21 cellular contexts compared by ENCODE assay signal in genomic region chr10:110022716-110023504, GRCh38. TPM values are rescaled to one million over a fixed set of nuclear protein-coding genes. Genes with fewer than 3 reads are reported as not detected.
DNase-seq lines count a peak whose midpoint lies in the region; ATAC-seq and FAIRE-seq lines count a peak whose summit lies in the region.
"Had no signal": no experiment of that assay in that cellular context is flagged by ENCODE, and none has a peak within 500 bp of the region (broad histone marks: within the 10 kb centered on the region; RNA-seq: fewer than 3 reads in every experiment).

No MANE protein-coding gene starts in this region.

- no peak for DNase-seq in GM18507 (ENCODE audit: extremely low spot score, insufficient read length, low read depth)
- DNase-seq in naive B cell, result no peak
- no peak for DNase-seq in NCI-H2196 treated with DMSO at 0.1 percent for 48 hours (lab: John Stamatoyannopoulos, UW; ENCODE audit: unreplicated experiment)
- DNase-seq in NCI-H510A (lab: John Stamatoyannopoulos, UW), result no peak
- DNase-seq in stimulated activated CD4-positive, alpha-beta T cell treated with anti-CD3 and anti-CD28 coated beads, Interleukin-2, amount 100 ng/mL, for 24 hours, result no peak
- DNase-seq in HCEC 1CT, result no peak
- DNase-seq: activated CD4-positive, alpha-beta memory T cell treated with anti-CD3 and anti-CD28 coated beads for 36 hours; activated effector memory CD4-positive, alpha-beta T cell treated with Interleukin-2 at 50 U/mL for 16 hours; BE2C; brain microvascular endothelial cell; effector CD8-positive, alpha-beta T cell; GM23248; hypothalamus; NCI-H1092 treated with DMSO at 0.1 percent for 48 hours; NCI-H2171; stimulated activated CD4-positive, alpha-beta T cell treated with anti-CD3 and anti-CD28 coated beads, Interleukin-4, amount 100 ng/mL, for 24 hours had no signal

- peaks cover 0 to 20% (median 0%) of the 10 kb centered on the region in 11 experiments; a peak in 3 of 22 replicates for H3K36me3 ChIP-seq in BLaER1 treated with 17β-estradiol and CSF1 and Interleukin-3, amounts not matched to agents 10 nM and 100 nM
- H3K36me3 ChIP-seq: BE2C, brain microvascular endothelial cell had no signal

- peak; percentile 18 for FAIRE-seq in GM18507 (lab: Jason Lieb, UNC)

- H4K20me1 ChIP-seq in BLaER1 treated with 17β-estradiol and CSF1 and Interleukin-3, amounts not matched to agents 10 nM and 100 nM, result peaks cover 0 to 37% (median 3%) of the 10 kb centered on the region in 11 experiments; a peak in 8 of 22 replicates

- no peaks in the 10 kb centered on the region for H3K27me3 Mint-ChIP-seq in activated T-helper 17 cell treated with anti-CD3 and anti-CD28 coated beads, Interleukin-2, amount 50 U/mL, for 72 hours
- no peaks in the 10 kb centered on the region for H3K27me3 Mint-ChIP-seq in naive B cell
- H3K27me3 Mint-ChIP-seq: activated CD4-positive, alpha-beta memory T cell treated with anti-CD3 and anti-CD28 coated beads for 36 hours had no signal

- peaks cover 13 to 59% (median 38%) of the 10 kb centered on the region in 10 experiments for H3K4me1 ChIP-seq in BLaER1 treated with 17β-estradiol and CSF1 and Interleukin-3, amounts not matched to agents 10 nM and 100 nM
- H3K4me1 ChIP-seq: BE2C had no signal

- H3K27ac Mint-ChIP-seq in activated T-helper 17 cell treated with anti-CD3 and anti-CD28 coated beads, Interleukin-2, amount 50 U/mL, for 72 hours, result peak overlapping the region; percentile 13
- H3K27ac Mint-ChIP-seq in naive B cell, result peak overlapping the region; percentile 1 to 86 (median 54)
- H3K27ac Mint-ChIP-seq: activated CD4-positive, alpha-beta memory T cell treated with anti-CD3 and anti-CD28 coated beads for 36 hours had no signal

- peak overlapping the region in 6 of 11 experiments; percentile 5 to 68 (median 34); a peak in 9 of 22 replicates for H3K4me2 ChIP-seq in BLaER1 treated with 17β-estradiol and CSF1 and Interleukin-3, amounts not matched to agents 10 nM and 100 nM

- H3K4me1 Mint-ChIP-seq in activated T-helper 17 cell treated with anti-CD3 and anti-CD28 coated beads, Interleukin-2, amount 50 U/mL, for 72 hours, result peaks cover 41% of the 10 kb centered on the region
- peaks cover 49 to 56% (median 50%) of the 10 kb centered on the region in 3 donors for H3K4me1 Mint-ChIP-seq in naive B cell

- no peaks in the 10 kb centered on the region for H3K9me3 Mint-ChIP-seq in activated T-helper 17 cell treated with anti-CD3 and anti-CD28 coated beads, Interleukin-2, amount 50 U/mL, for 72 hours
- no peaks in the 10 kb centered on the region for H3K9me3 Mint-ChIP-seq in naive B cell
- H3K9me3 Mint-ChIP-seq: activated CD4-positive, alpha-beta memory T cell treated with anti-CD3 and anti-CD28 coated beads for 36 hours; nephron had no signal

- peak overlapping the region in 2 of 11 experiments; percentile 3 to 19; a peak in 2 of 22 replicates for H3K27ac ChIP-seq in BLaER1 treated with 17β-estradiol and CSF1 and Interleukin-3, amounts not matched to agents 10 nM and 100 nM
- H3K27ac ChIP-seq: brain microvascular endothelial cell, GM23248, SJSA1 had no signal

- H3K36me3 Mint-ChIP-seq in activated T-helper 17 cell treated with anti-CD3 and anti-CD28 coated beads, Interleukin-2, amount 50 U/mL, for 72 hours (ENCODE audit: low read depth), result no peaks in the 10 kb centered on the region
- H3K36me3 Mint-ChIP-seq in naive B cell, result no peaks in the 10 kb centered on the region
- H3K36me3 Mint-ChIP-seq: activated CD4-positive, alpha-beta memory T cell treated with anti-CD3 and anti-CD28 coated beads for 36 hours had no signal

- H3K4me3 Mint-ChIP-seq in activated T-helper 17 cell treated with anti-CD3 and anti-CD28 coated beads, Interleukin-2, amount 50 U/mL, for 72 hours, result peak overlapping the region; percentile 43
- peak overlapping the region in 4 of 8 donors; percentile 26 to 70 (median 48) for H3K4me3 Mint-ChIP-seq in naive B cell
- H3K4me3 Mint-ChIP-seq: activated CD4-positive, alpha-beta memory T cell treated with anti-CD3 and anti-CD28 coated beads for 36 hours; nephron had no signal

- peaks cover 0 to 12% (median 0%) of the 10 kb centered on the region in 11 experiments; a peak in 4 of 22 replicates for H3K9me3 ChIP-seq in BLaER1 treated with 17β-estradiol and CSF1 and Interleukin-3, amounts not matched to agents 10 nM and 100 nM (replicated peaks in 1 of 11)
- H3K9me3 ChIP-seq: BE2C, SJSA1 had no signal

- no peak overlapping the region for H3K4me3 ChIP-seq in BLaER1 treated with 17β-estradiol and CSF1 and Interleukin-3, amounts not matched to agents 10 nM and 100 nM
- H3K4me3 ChIP-seq: GM23248, SJSA1 had no signal

- H3K9ac ChIP-seq in BLaER1 treated with 17β-estradiol and CSF1 and Interleukin-3, amounts not matched to agents 10 nM and 100 nM, result no peak overlapping the region
- H3K9ac ChIP-seq: GM23248 had no signal

- H3K27me3 ChIP-seq in BLaER1 treated with 17β-estradiol and CSF1 and Interleukin-3, amounts not matched to agents 10 nM and 100 nM, result no peaks in the 10 kb centered on the region
- H3K27me3 ChIP-seq: BE2C, brain microvascular endothelial cell, SJSA1 had no signal

- no peak for ATAC-seq in activated T-helper 17 cell treated with anti-CD3 and anti-CD28 coated beads, Interleukin-2, amount 50 U/mL, for 72 hours (replicated peaks)
- ATAC-seq in naive B cell (ENCODE audit: low read depth in 2 of 2), result no peak
- ATAC-seq: left lobe of liver had no signal

RNA-seq across cellular contexts. Expression of gene ADD3, which starts 15.1 kb away (rescaled TPM):
- 100 to 1,000 TPM; 115 to 119 TPM for total RNA-seq in activated T-helper 17 cell treated with anti-CD3 and anti-CD28 coated beads, Interleukin-2, amount 50 U/mL, for 72 hours
- polyA plus RNA-seq in naive B cell (ENCODE audit: low read depth in 6 of 6), result 100 to 1,000 TPM; 322 to 394 (median 366) TPM
